In the genomic region with DNA sequence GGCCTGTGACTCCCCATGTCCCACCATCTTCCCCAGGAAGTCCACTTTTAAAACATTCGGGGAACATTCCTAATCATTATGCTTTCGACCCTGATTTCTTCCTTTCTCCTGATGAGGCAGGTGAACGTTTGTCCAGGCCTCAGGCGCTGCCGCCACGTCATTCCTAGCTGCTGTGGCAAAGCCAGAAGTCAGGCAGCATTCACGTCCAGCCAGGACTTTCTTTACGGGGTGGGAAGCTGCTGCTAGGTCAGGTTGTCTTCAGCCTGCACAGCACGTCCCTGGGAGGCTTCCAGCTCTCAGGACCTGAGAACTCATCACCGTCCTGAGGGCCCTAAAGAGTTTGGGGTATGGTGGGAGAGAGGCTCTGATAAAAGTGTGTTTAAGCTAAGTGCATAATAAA, we compare ENCODE assay signal across 18 cellular contexts. TPM values are rescaled to one million over a fixed set of nuclear protein-coding genes. Genes with fewer than 3 reads are reported as not detected.
"Had no signal": no experiment of that assay in that cellular context is flagged by ENCODE, and none has a peak within 500 bp of the region (broad histone marks: within the 10 kb centered on the region; RNA-seq: fewer than 3 reads in every experiment).

No MANE protein-coding gene starts in this region.

- DNase-seq: activated CD4-positive, alpha-beta T cell treated with anti-CD3 and anti-CD28 coated beads for 48 hours; activated CD4-positive, alpha-beta T cell treated with anti-CD3 and anti-CD28 coated beads, Interleukin-2, amount 50 U/mL, for 4 hours; activated CD8-positive, alpha-beta memory T cell treated with anti-CD3 and anti-CD28 coated beads, Interleukin-2, amount 50 U/mL, for 48 hours; activated CD8-positive, alpha-beta T cell treated with anti-CD3 and anti-CD28 coated beads, Interleukin-2, amount 10 ng/mL, durations not matched to agents 7 days and 5 days; activated T-cell treated with anti-CD3 and anti-CD28 coated beads, Interleukin-2, amount 50 U/mL, for 1 hour; MM.1S; NCI-H1105; NCI-H1436; NCI-H2029 treated with DMSO at 0.1 percent for 48 hours; NCI-H446; SW 1271 had no signal

- H3K27me3 Mint-ChIP-seq: activated naive CD4-positive, alpha-beta T cell treated with anti-CD3 and anti-CD28 coated beads, Interleukin-2, amount 50 U/mL, for 24 hours had no signal

- H3K4me1 Mint-ChIP-seq: activated naive CD4-positive, alpha-beta T cell treated with anti-CD3 and anti-CD28 coated beads, Interleukin-2, amount 50 U/mL, for 24 hours had no signal

- H3K4me3 Mint-ChIP-seq: activated CD8-positive, alpha-beta T cell treated with anti-CD3 and anti-CD28 coated beads, Interleukin-2, amount 10 ng/mL, durations not matched to agents 7 days and 5 days; activated naive CD4-positive, alpha-beta T cell treated with anti-CD3 and anti-CD28 coated beads, Interleukin-2, amount 50 U/mL, for 24 hours; T-helper 2 cell treated with Interferon-gamma antibody and Interleukin-4, amounts not matched to agents 5 μg/mL and 100 μg/mL, for 36 hours had no signal

- H3K27ac ChIP-seq: breast epithelium, Peyer's patch, SJSA1 had no signal

- H3K36me3 Mint-ChIP-seq: activated naive CD4-positive, alpha-beta T cell treated with anti-CD3 and anti-CD28 coated beads, Interleukin-2, amount 50 U/mL, for 24 hours had no signal

- H3K9me3 Mint-ChIP-seq: activated naive CD4-positive, alpha-beta T cell treated with anti-CD3 and anti-CD28 coated beads, Interleukin-2, amount 50 U/mL, for 24 hours; T-helper 2 cell treated with Interferon-gamma antibody and Interleukin-4, amounts not matched to agents 5 μg/mL and 100 μg/mL, for 36 hours had no signal

- H3K27ac Mint-ChIP-seq: activated CD8-positive, alpha-beta T cell treated with anti-CD3 and anti-CD28 coated beads, Interleukin-2, amount 10 ng/mL, durations not matched to agents 7 days and 5 days; activated naive CD4-positive, alpha-beta T cell treated with anti-CD3 and anti-CD28 coated beads, Interleukin-2, amount 50 U/mL, for 24 hours; T-helper 2 cell treated with Interferon-gamma antibody and Interleukin-4, amounts not matched to agents 5 μg/mL and 100 μg/mL, for 36 hours had no signal

- H3K9me3 ChIP-seq: breast epithelium, Peyer's patch, SJSA1 had no signal

- H3K4me1 ChIP-seq: breast epithelium, Peyer's patch, SJSA1 had no signal

- H3K4me3 ChIP-seq: breast epithelium, Peyer's patch, SJSA1 had no signal

- H3K27me3 ChIP-seq: Peyer's patch had no signal

- H3K36me3 ChIP-seq: breast epithelium, Peyer's patch, SJSA1 had no signal

RNA-seq across cellular contexts. Expression of a gene that starts 7.8 kb away (rescaled TPM):
- total RNA-seq: activated CD8-positive, alpha-beta T cell treated with anti-CD3 and anti-CD28 coated beads, Interleukin-2, amount 10 ng/mL, durations not matched to agents 7 days and 5 days; aorta; breast epithelium; Peyer's patch; SJSA1; T-helper 1 cell treated with Interleukin-12 subunit alpha and Interleukin-12 subunit beta and Interleukin-4 antibody, amounts not matched to agents 30 ng/mL and 1 ng/mL, for 36 hours had no signal

RNA-seq across cellular contexts. Expression of a gene that starts 19.1 kb away (rescaled TPM):
- total RNA-seq: activated CD8-positive, alpha-beta T cell treated with anti-CD3 and anti-CD28 coated beads, Interleukin-2, amount 10 ng/mL, durations not matched to agents 7 days and 5 days; aorta; breast epithelium; Peyer's patch; SJSA1; T-helper 1 cell treated with Interleukin-12 subunit alpha and Interleukin-12 subunit beta and Interleukin-4 antibody, amounts not matched to agents 30 ng/mL and 1 ng/mL, for 36 hours had no signal

RNA-seq across cellular contexts. Expression of a gene that starts 26.4 kb away (rescaled TPM):
- total RNA-seq: activated CD8-positive, alpha-beta T cell treated with anti-CD3 and anti-CD28 coated beads, Interleukin-2, amount 10 ng/mL, durations not matched to agents 7 days and 5 days; aorta; breast epithelium; Peyer's patch; SJSA1; T-helper 1 cell treated with Interleukin-12 subunit alpha and Interleukin-12 subunit beta and Interleukin-4 antibody, amounts not matched to agents 30 ng/mL and 1 ng/mL, for 36 hours had no signal

RNA-seq across cellular contexts. Expression of a gene that starts 41.4 kb away (rescaled TPM):
- total RNA-seq: activated CD8-positive, alpha-beta T cell treated with anti-CD3 and anti-CD28 coated beads, Interleukin-2, amount 10 ng/mL, durations not matched to agents 7 days and 5 days; aorta; breast epithelium; Peyer's patch; SJSA1; T-helper 1 cell treated with Interleukin-12 subunit alpha and Interleukin-12 subunit beta and Interleukin-4 antibody, amounts not matched to agents 30 ng/mL and 1 ng/mL, for 36 hours had no signal

RNA-seq across cellular contexts. Expression of a gene that starts 48.2 kb away (rescaled TPM):
- total RNA-seq: activated CD8-positive, alpha-beta T cell treated with anti-CD3 and anti-CD28 coated beads, Interleukin-2, amount 10 ng/mL, durations not matched to agents 7 days and 5 days; aorta; breast epithelium; Peyer's patch; SJSA1; T-helper 1 cell treated with Interleukin-12 subunit alpha and Interleukin-12 subunit beta and Interleukin-4 antibody, amounts not matched to agents 30 ng/mL and 1 ng/mL, for 36 hours had no signal
